ENCODE assay signal across 1 cellular context in the genomic region with DNA sequence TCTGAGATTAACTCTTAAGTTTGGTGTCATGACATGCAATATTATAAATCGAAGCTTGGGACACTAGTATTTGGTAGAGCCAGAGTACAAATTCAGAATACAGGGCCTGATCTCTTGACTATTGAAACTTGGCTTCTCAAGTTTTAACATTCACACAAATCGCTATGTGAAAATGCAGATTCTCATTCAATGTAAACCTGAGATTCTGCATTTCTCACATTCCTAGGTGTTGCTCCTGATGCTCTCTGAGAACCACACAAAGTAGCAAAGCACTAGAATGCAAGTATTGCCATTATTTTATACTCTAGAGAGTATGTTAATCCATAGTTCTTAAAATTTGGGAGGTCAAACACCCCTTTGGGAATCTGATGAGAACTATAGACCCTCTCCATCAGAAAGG.
TF ChIP-seq lines count a peak whose summit lies in the region.

No MANE protein-coding gene starts in this region.

TF ChIP-seq in H1, 55 proteins besides CTCF, POLR2A, EP300 and RAD21:
- TF ChIP-seq ASH2L (IDR thresholded peaks at IDR 0.05; ENCODE audit: low read length) (peak; percentile 37), HDAC2 (IDR thresholded peaks at IDR 0.05; ENCODE audit: borderline replicate concordance in 1 of 2, low read depth in 2 of 2, low read length in 2 of 2) (0 out of 4 replicates have a peak, but pooled peaks of 1 of the 2 experiments have one; percentile 36), JUN (IDR thresholded peaks at IDR 0.05; ENCODE audit: low read depth, low read length) (no peak), CHD1 (IDR thresholded peaks at IDR 0.05; ENCODE audit: low read depth, low read length) (no peak), POU5F1 (IDR thresholded peaks at IDR 0.05; ENCODE audit: low read depth, low read length) (no peak), HDAC6 (IDR thresholded peaks at IDR 0.05; ENCODE audit: low read depth, low read length) (no peak), KDM5A (IDR thresholded peaks at IDR 0.05; ENCODE audit: low read length) (no peak), TEAD4 (IDR thresholded peaks at IDR 0.05; ENCODE audit: low read depth, low read length) (peak; percentile 95), CBX5 (IDR thresholded peaks at IDR 0.05; ENCODE audit: low read depth, low read length) (no peak), SP1 (IDR thresholded peaks at IDR 0.05; ENCODE audit: low read depth, low read length) (0 out of 2 replicates have a peak, but pooled peaks have one; percentile 38), SP4 (IDR thresholded peaks at IDR 0.05; ENCODE audit: low read length) (no peak), BACH1 (IDR thresholded peaks at IDR 0.05; ENCODE audit: low read length) (no peak), NRF1 (IDR thresholded peaks at IDR 0.05; ENCODE audit: low read depth, low read length) (no peak), CEBPB (IDR thresholded peaks at IDR 0.05; ENCODE audit: low read depth, low read length) (no peak), TAF7 (optimal IDR thresholded peaks at IDR 0.05; ENCODE audit: borderline replicate concordance, low read depth, low read length) (no peak), SP2 (IDR thresholded peaks at IDR 0.05; ENCODE audit: low read length) (no peak), TBP (IDR thresholded peaks at IDR 0.05; ENCODE audit: low read depth, low read length) (no peak), CBX8 (IDR thresholded peaks at IDR 0.05; ENCODE audit: borderline replicate concordance, low read depth, low read length) (no peak), SIN3A (conservative IDR thresholded peaks at IDR 0.05 in 1 of 2, IDR thresholded peaks at IDR 0.05 in 1 of 2; ENCODE audit: low read depth in 1 of 2, low read length in 2 of 2) (no peak), CTBP2 (IDR thresholded peaks at IDR 0.05; ENCODE audit: borderline replicate concordance, insufficient read depth, insufficient read length, low read length) (no peak), POLR2AphosphoS5 (IDR thresholded peaks at IDR 0.05; ENCODE audit: low read depth, low read length) (no peak), CREB1 (IDR thresholded peaks at IDR 0.05) (no peak), EZH2 (IDR thresholded peaks at IDR 0.05; ENCODE audit: low read depth, low read length, severe bottlenecking) (no peak), RBBP5 (IDR thresholded peaks at IDR 0.05; ENCODE audit: borderline replicate concordance, low read depth, low read length) (no peak), RXRA (IDR thresholded peaks at IDR 0.05; ENCODE audit: insufficient read depth, low read depth, low read length) (no peak), SUZ12 (IDR thresholded peaks at IDR 0.05; ENCODE audit: low read length) (no peak), SIX5 (IDR thresholded peaks at IDR 0.05; ENCODE audit: low read depth, low read length) (no peak)
- TF ChIP-seq, protein P1, sequence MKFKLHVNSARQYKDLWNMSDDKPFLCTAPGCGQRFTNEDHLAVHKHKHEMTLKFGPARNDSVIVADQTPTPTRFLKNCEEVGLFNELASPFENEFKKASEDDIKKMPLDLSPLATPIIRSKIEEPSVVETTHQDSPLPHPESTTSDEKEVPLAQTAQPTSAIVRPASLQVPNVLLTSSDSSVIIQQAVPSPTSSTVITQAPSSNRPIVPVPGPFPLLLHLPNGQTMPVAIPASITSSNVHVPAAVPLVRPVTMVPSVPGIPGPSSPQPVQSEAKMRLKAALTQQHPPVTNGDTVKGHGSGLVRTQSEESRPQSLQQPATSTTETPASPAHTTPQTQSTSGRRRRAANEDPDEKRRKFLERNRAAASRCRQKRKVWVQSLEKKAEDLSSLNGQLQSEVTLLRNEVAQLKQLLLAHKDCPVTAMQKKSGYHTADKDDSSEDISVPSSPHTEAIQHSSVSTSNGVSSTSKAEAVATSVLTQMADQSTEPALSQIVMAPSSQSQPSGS (IDR thresholded peaks at IDR 0.05; ENCODE audit: low read length): no peak
- TF ChIP-seq, protein P2, sequence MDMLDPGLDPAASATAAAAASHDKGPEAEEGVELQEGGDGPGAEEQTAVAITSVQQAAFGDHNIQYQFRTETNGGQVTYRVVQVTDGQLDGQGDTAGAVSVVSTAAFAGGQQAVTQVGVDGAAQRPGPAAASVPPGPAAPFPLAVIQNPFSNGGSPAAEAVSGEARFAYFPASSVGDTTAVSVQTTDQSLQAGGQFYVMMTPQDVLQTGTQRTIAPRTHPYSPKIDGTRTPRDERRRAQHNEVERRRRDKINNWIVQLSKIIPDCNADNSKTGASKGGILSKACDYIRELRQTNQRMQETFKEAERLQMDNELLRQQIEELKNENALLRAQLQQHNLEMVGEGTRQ (IDR thresholded peaks at IDR 0.05; ENCODE audit: low read length): no peak
- TF ChIP-seq, protein P3, sequence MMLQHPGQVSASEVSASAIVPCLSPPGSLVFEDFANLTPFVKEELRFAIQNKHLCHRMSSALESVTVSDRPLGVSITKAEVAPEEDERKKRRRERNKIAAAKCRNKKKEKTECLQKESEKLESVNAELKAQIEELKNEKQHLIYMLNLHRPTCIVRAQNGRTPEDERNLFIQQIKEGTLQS (IDR thresholded peaks at IDR 0.05; ENCODE audit: insufficient read depth, low read depth, low read length): no peak
